ENCODE assay signal across 1 cellular context in genomic region chr1:191174298-191174697, GRCh38.
TF ChIP-seq lines count a peak whose summit lies in the region.

No MANE protein-coding gene starts in this region.

TF ChIP-seq in GM12878, 131 proteins besides CTCF, POLR2A, EP300 and RAD21 (continued from another document):
- TF ChIP-seq, protein P1, sequence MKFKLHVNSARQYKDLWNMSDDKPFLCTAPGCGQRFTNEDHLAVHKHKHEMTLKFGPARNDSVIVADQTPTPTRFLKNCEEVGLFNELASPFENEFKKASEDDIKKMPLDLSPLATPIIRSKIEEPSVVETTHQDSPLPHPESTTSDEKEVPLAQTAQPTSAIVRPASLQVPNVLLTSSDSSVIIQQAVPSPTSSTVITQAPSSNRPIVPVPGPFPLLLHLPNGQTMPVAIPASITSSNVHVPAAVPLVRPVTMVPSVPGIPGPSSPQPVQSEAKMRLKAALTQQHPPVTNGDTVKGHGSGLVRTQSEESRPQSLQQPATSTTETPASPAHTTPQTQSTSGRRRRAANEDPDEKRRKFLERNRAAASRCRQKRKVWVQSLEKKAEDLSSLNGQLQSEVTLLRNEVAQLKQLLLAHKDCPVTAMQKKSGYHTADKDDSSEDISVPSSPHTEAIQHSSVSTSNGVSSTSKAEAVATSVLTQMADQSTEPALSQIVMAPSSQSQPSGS (IDR thresholded peaks at IDR 0.05; ENCODE audit: low read length) = 0 out of 2 replicates have a peak, but pooled peaks have one; percentile 42
- no peak for TF ChIP-seq GABPA (IDR thresholded peaks at IDR 0.05; ENCODE audit: low read depth)
- TF ChIP-seq, protein P2, sequence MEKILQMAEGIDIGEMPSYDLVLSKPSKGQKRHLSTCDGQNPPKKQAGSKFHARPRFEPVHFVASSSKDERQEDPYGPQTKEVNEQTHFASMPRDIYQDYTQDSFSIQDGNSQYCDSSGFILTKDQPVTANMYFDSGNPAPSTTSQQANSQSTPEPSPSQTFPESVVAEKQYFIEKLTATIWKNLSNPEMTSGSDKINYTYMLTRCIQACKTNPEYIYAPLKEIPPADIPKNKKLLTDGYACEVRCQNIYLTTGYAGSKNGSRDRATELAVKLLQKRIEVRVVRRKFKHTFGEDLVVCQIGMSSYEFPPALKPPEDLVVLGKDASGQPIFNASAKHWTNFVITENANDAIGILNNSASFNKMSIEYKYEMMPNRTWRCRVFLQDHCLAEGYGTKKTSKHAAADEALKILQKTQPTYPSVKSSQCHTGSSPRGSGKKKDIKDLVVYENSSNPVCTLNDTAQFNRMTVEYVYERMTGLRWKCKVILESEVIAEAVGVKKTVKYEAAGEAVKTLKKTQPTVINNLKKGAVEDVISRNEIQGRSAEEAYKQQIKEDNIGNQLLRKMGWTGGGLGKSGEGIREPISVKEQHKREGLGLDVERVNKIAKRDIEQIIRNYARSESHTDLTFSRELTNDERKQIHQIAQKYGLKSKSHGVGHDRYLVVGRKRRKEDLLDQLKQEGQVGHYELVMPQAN (conservative IDR thresholded peaks at IDR 0.05) = no peak
- TF ChIP-seq ZSCAN29 (IDR thresholded peaks at IDR 0.05) = no peak
- no peak for TF ChIP-seq CBFB (IDR thresholded peaks at IDR 0.05; ENCODE audit: low read depth)
- TF ChIP-seq RB1 (IDR thresholded peaks at IDR 0.05; ENCODE audit: borderline replicate concordance) = no peak
- TF ChIP-seq, protein P3, sequence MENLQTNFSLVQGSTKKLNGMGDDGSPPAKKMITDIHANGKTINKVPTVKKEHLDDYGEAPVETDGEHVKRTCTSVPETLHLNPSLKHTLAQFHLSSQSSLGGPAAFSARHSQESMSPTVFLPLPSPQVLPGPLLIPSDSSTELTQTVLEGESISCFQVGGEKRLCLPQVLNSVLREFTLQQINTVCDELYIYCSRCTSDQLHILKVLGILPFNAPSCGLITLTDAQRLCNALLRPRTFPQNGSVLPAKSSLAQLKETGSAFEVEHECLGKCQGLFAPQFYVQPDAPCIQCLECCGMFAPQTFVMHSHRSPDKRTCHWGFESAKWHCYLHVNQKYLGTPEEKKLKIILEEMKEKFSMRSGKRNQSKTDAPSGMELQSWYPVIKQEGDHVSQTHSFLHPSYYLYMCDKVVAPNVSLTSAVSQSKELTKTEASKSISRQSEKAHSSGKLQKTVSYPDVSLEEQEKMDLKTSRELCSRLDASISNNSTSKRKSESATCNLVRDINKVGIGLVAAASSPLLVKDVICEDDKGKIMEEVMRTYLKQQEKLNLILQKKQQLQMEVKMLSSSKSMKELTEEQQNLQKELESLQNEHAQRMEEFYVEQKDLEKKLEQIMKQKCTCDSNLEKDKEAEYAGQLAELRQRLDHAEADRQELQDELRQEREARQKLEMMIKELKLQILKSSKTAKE (IDR thresholded peaks at IDR 0.05; ENCODE audit: low read depth, poor library complexity, severe bottlenecking) = no peak
- TF ChIP-seq BHLHE40 (IDR thresholded peaks at IDR 0.05; ENCODE audit: borderline replicate concordance in 1 of 2, low read depth in 2 of 2, low read length in 1 of 2) = peak; percentile 17 to 33; a peak in 1 of 4 replicates
- TF ChIP-seq DPF2 (IDR thresholded peaks at IDR 0.05) = peak; percentile 85
- TF ChIP-seq FOXK2 (IDR thresholded peaks at IDR 0.05) = no peak
- TF ChIP-seq LARP7 (IDR thresholded peaks at IDR 0.05) = no peak
- TF ChIP-seq ZZZ3 (IDR thresholded peaks at IDR 0.05; ENCODE audit: control insufficient read depth, insufficient read length, low read depth) = no peak
- TF ChIP-seq ZNF24 (IDR thresholded peaks at IDR 0.05) = no peak
- no peak for TF ChIP-seq KDM1A (IDR thresholded peaks at IDR 0.05; ENCODE audit: borderline replicate concordance)
- TF ChIP-seq FOXM1 (IDR thresholded peaks at IDR 0.05; ENCODE audit: low read depth, low read length) = no peak
- TF ChIP-seq ZNF592 (IDR thresholded peaks at IDR 0.05) = no peak
- TF ChIP-seq IKZF2 (IDR thresholded peaks at IDR 0.05) = peak; percentile 55 to 69; a peak in 3 of 4 replicates
- TF ChIP-seq TCF7 (IDR thresholded peaks at IDR 0.05; ENCODE audit: borderline replicate concordance) = no peak
- TF ChIP-seq, protein P4, sequence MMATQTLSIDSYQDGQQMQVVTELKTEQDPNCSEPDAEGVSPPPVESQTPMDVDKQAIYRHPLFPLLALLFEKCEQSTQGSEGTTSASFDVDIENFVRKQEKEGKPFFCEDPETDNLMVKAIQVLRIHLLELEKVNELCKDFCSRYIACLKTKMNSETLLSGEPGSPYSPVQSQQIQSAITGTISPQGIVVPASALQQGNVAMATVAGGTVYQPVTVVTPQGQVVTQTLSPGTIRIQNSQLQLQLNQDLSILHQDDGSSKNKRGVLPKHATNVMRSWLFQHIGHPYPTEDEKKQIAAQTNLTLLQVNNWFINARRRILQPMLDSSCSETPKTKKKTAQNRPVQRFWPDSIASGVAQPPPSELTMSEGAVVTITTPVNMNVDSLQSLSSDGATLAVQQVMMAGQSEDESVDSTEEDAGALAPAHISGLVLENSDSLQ (IDR thresholded peaks at IDR 0.05) = no peak
- peak; percentile 91 for TF ChIP-seq SPI1 (IDR thresholded peaks at IDR 0.05; ENCODE audit: borderline replicate concordance, insufficient read depth, low read depth, low read length)
- no peak for TF ChIP-seq SMARCA5 (IDR thresholded peaks at IDR 0.05)
- TF ChIP-seq WRNIP1 (IDR thresholded peaks at IDR 0.05; ENCODE audit: borderline replicate concordance, low read depth, low read length) = no peak
- TF ChIP-seq, protein P5, sequence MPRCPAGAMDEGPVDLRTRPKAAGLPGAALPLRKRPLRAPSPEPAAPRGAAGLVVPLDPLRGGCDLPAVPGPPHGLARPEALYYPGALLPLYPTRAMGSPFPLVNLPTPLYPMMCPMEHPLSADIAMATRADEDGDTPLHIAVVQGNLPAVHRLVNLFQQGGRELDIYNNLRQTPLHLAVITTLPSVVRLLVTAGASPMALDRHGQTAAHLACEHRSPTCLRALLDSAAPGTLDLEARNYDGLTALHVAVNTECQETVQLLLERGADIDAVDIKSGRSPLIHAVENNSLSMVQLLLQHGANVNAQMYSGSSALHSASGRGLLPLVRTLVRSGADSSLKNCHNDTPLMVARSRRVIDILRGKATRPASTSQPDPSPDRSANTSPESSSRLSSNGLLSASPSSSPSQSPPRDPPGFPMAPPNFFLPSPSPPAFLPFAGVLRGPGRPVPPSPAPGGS (IDR thresholded peaks at IDR 0.05; ENCODE audit: borderline replicate concordance, insufficient read depth, low read depth, low read length, poor library complexity, severe bottlenecking) = no peak
- TF ChIP-seq, protein P6, sequence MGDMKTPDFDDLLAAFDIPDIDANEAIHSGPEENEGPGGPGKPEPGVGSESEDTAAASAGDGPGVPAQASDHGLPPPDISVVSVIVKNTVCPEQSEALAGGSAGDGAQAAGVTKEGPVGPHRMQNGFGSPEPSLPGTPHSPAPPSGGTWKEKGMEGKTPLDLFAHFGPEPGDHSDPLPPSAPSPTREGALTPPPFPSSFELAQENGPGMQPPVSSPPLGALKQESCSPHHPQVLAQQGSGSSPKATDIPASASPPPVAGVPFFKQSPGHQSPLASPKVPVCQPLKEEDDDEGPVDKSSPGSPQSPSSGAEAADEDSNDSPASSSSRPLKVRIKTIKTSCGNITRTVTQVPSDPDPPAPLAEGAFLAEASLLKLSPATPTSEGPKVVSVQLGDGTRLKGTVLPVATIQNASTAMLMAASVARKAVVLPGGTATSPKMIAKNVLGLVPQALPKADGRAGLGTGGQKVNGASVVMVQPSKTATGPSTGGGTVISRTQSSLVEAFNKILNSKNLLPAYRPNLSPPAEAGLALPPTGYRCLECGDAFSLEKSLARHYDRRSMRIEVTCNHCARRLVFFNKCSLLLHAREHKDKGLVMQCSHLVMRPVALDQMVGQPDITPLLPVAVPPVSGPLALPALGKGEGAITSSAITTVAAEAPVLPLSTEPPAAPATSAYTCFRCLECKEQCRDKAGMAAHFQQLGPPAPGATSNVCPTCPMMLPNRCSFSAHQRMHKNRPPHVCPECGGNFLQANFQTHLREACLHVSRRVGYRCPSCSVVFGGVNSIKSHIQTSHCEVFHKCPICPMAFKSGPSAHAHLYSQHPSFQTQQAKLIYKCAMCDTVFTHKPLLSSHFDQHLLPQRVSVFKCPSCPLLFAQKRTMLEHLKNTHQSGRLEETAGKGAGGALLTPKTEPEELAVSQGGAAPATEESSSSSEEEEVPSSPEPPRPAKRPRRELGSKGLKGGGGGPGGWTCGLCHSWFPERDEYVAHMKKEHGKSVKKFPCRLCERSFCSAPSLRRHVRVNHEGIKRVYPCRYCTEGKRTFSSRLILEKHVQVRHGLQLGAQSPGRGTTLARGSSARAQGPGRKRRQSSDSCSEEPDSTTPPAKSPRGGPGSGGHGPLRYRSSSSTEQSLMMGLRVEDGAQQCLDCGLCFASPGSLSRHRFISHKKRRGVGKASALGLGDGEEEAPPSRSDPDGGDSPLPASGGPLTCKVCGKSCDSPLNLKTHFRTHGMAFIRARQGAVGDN (IDR thresholded peaks at IDR 0.05) = no peak
- no peak for TF ChIP-seq BCLAF1 (IDR thresholded peaks at IDR 0.05)
- TF ChIP-seq, protein P7, sequence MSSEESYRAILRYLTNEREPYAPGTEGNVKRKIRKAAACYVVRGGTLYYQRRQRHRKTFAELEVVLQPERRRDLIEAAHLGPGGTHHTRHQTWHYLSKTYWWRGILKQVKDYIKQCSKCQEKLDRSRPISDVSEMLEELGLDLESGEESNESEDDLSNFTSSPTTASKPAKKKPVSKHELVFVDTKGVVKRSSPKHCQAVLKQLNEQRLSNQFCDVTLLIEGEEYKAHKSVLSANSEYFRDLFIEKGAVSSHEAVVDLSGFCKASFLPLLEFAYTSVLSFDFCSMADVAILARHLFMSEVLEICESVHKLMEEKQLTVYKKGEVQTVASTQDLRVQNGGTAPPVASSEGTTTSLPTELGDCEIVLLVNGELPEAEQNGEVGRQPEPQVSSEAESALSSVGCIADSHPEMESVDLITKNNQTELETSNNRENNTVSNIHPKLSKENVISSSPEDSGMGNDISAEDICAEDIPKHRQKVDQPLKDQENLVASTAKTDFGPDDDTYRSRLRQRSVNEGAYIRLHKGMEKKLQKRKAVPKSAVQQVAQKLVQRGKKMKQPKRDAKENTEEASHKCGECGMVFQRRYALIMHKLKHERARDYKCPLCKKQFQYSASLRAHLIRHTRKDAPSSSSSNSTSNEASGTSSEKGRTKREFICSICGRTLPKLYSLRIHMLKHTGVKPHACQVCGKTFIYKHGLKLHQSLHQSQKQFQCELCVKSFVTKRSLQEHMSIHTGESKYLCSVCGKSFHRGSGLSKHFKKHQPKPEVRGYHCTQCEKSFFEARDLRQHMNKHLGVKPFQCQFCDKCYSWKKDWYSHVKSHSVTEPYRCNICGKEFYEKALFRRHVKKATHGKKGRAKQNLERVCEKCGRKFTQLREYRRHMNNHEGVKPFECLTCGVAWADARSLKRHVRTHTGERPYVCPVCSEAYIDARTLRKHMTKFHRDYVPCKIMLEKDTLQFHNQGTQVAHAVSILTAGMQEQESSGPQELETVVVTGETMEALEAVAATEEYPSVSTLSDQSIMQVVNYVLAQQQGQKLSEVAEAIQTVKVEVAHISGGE (CRISPR knock-in tag; IDR thresholded peaks at IDR 0.05) = no peak
- no peak for TF ChIP-seq TCF12 (IDR thresholded peaks at IDR 0.05; ENCODE audit: low read depth, low read length)
- no peak for TF ChIP-seq MYB (IDR thresholded peaks at IDR 0.05; ENCODE audit: borderline replicate concordance, low read depth, low read length)
- TF ChIP-seq MLLT1 (IDR thresholded peaks at IDR 0.05) = no peak
TF ChIP-seq in GM12878: peak in this region for 18.
